Comparison of ENCODE assay signal across 8 cellular contexts in the genomic region with DNA sequence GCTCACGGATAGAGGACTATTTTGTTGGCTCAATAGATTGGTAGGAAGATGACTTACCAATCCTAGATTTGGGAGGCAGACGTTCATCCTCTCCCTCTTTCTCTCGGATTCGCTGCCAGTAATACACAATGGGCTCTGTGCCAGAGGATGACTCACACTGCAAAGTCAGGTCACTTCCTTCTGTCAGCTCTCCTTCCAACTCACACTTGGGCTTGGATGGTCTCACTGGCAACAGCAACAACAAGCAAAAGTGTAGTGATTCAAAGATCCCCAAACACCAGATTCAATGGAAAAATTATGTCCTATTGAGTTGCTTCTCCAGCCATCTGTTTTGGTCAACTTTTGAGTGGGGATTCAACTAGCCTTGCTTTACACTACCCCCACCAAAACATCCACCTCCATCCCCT. TPM values are rescaled to one million over a fixed set of nuclear protein-coding genes. Genes with fewer than 3 reads are reported as not detected.
A peak's percentile ranks its signal among the peaks of the same experiment; 100 is the strongest.
DNase-seq lines count a peak whose midpoint lies in the region; ATAC-seq and TF ChIP-seq lines count a peak whose summit lies in the region.

No MANE protein-coding gene starts in this region.

- POLR2A ChIA-PET in PC-3 (lab: Charles Lee; ENCODE audit: unreplicated experiment) = interaction anchor here (0.5 kb wide), 1 partner anchor 200 kb away, joined by 13 read pairs; no protein-coding TSS in a partner anchor

- CTCF ChIA-PET in PC-3 (lab: Charles Lee) = interaction anchor here (0.6 kb wide), 1 partner anchor 178 kb away, joined by 3 read pairs; no protein-coding TSS in a partner anchor

- H3K4me3 ChIP-seq in HFF-Myc (replicated peaks; ENCODE audit: low read depth, low read length) = no peak overlapping the region
- no peak overlapping the region for H3K4me3 ChIP-seq in PC-3 (ENCODE audit: low read length)

- peaks cover 6% of the 10 kb centered on the region for H3F3A ChIP-seq in PC-3 (ENCODE audit: low read length, unreplicated experiment)

- BruUV-seq in PC-3 (replicated peaks; lab: Mats Ljungman, UMichigan) = no TSS peak

- H3K27me3 ChIP-seq in PC-3 (ENCODE audit: low read length) = no peaks in the 10 kb centered on the region

- peaks cover 4% of the 10 kb centered on the region for H3K36me3 Mint-ChIP-seq in activated T-helper 17 cell treated with anti-CD3 and anti-CD28 coated beads, Interleukin-2, amount 50 U/mL, for 72 hours (ENCODE audit: low read depth)

- peak overlapping the region; percentile 87 for H3K4me3 Mint-ChIP-seq in activated T-helper 17 cell treated with anti-CD3 and anti-CD28 coated beads, Interleukin-2, amount 50 U/mL, for 72 hours

- no peak overlapping the region for H2AFZ ChIP-seq in PC-3 (ENCODE audit: low read length)

- H3K4me2 ChIP-seq in PC-3 (ENCODE audit: low read length) = peak overlapping the region; percentile 52

- intact Hi-C loops in PC-3 (cut with micrococcal nuclease) (loop anchor here (1.0 kb wide), 2 partner anchors 21 to 35 kb away; a partner anchor contains a TSS), head of caudate nucleus (cut with DNase I) (no loop called here), sciatic nerve (cut with DNase I) (no loop called here)

- no peaks in the 10 kb centered on the region for H3K9me3 Mint-ChIP-seq in activated T-helper 17 cell treated with anti-CD3 and anti-CD28 coated beads, Interleukin-2, amount 50 U/mL, for 72 hours

- peak overlapping the region; percentile 13; the same call in 1 of the 2 replicates for H3K9ac ChIP-seq in PC-3 (ENCODE audit: low read length)

- TF ChIP-seq CTCF in HFF-Myc (IDR thresholded peaks at IDR 0.05; ENCODE audit: low read depth, low read length, missing control alignments) (no peak), PC-3 (conservative IDR thresholded peaks at IDR 0.05; ENCODE audit: low read depth, low read length) (no peak)

- H3K9me2 ChIP-seq in PC-3 (replicated peaks; ENCODE audit: low read length) = no peaks in the 10 kb centered on the region

- H3K4me1 ChIP-seq in PC-3 (ENCODE audit: insufficient read depth, low read length) = peaks cover 18% of the 10 kb centered on the region

- H3K79me2 ChIP-seq in PC-3 (ENCODE audit: low read length) = no peaks in the 10 kb centered on the region

- peak overlapping the region; percentile 97 for H3K27ac Mint-ChIP-seq in activated T-helper 17 cell treated with anti-CD3 and anti-CD28 coated beads, Interleukin-2, amount 50 U/mL, for 72 hours

- peaks cover 14% of the 10 kb centered on the region for H3K36me3 ChIP-seq in PC-3 (ENCODE audit: low read depth, low read length)

- H3K27me3 Mint-ChIP-seq in activated T-helper 17 cell treated with anti-CD3 and anti-CD28 coated beads, Interleukin-2, amount 50 U/mL, for 72 hours = no peaks in the 10 kb centered on the region

- DNase-seq in HFF-Myc (ENCODE audit: extremely low read depth, low read depth) (peak; percentile 99), PC-3 (peak; percentile 100), head of caudate nucleus (peak in 33 of 42 donors; percentile 12 to 81 (median 46)), sciatic nerve (ENCODE audit: low spot score) (peak; percentile 88), ecto neural progenitor cell (ENCODE audit: low spot score) (no peak)

- peak overlapping the region; percentile 75 for H3K27ac ChIP-seq in PC-3 (ENCODE audit: low read length)

- peaks cover 23% of the 10 kb centered on the region for H3K4me1 Mint-ChIP-seq in activated T-helper 17 cell treated with anti-CD3 and anti-CD28 coated beads, Interleukin-2, amount 50 U/mL, for 72 hours

- H3K9me3 ChIP-seq in PC-3 (ENCODE audit: low read length) = no peaks in the 10 kb centered on the region

- no peaks in the 10 kb centered on the region for H4K20me1 ChIP-seq in PC-3 (ENCODE audit: low read length)

- ATAC-seq in PC-3 = peak; percentile 96
- peak; percentile 77 for ATAC-seq in activated T-helper 17 cell treated with anti-CD3 and anti-CD28 coated beads, Interleukin-2, amount 50 U/mL, for 72 hours (replicated peaks)
- ATAC-seq in sciatic nerve = peak; percentile 88
- ATAC-seq in GM19463 (IDR thresholded peaks at IDR 0.05; ENCODE audit: unreplicated experiment) = no peak
- ATAC-seq in GM21526 (IDR thresholded peaks at IDR 0.05; ENCODE audit: low FRiP score, unreplicated experiment) = no peak

RNA-seq across cellular contexts. Expression of a gene that starts 21.7 kb away (rescaled TPM):
- total RNA-seq in PC-3 (2014; rRNA removed) (2,396 and 2,484 TPM in 2 replicates), sciatic nerve (565 TPM)
- total RNA-seq in activated T-helper 17 cell treated with anti-CD3 and anti-CD28 coated beads, Interleukin-2, amount 50 U/mL, for 72 hours = 1,000 to 10,000 TPM; 1,670 to 3,247 TPM

Comparison
In these comparisons a context has a peak if more than half of its experiments do, and no peak if none do; other contexts are left out.
1. ATAC-seq: peak in PC-3 (single experiment), activated T-helper 17 cell treated with anti-CD3 and anti-CD28 coated beads, Interleukin-2, amount 50 U/mL, for 72 hours (single experiment) and sciatic nerve (single experiment); none in GM19463 (single experiment) and GM21526 (single experiment).